8 cellular contexts compared by ENCODE assay signal in the genomic region with DNA sequence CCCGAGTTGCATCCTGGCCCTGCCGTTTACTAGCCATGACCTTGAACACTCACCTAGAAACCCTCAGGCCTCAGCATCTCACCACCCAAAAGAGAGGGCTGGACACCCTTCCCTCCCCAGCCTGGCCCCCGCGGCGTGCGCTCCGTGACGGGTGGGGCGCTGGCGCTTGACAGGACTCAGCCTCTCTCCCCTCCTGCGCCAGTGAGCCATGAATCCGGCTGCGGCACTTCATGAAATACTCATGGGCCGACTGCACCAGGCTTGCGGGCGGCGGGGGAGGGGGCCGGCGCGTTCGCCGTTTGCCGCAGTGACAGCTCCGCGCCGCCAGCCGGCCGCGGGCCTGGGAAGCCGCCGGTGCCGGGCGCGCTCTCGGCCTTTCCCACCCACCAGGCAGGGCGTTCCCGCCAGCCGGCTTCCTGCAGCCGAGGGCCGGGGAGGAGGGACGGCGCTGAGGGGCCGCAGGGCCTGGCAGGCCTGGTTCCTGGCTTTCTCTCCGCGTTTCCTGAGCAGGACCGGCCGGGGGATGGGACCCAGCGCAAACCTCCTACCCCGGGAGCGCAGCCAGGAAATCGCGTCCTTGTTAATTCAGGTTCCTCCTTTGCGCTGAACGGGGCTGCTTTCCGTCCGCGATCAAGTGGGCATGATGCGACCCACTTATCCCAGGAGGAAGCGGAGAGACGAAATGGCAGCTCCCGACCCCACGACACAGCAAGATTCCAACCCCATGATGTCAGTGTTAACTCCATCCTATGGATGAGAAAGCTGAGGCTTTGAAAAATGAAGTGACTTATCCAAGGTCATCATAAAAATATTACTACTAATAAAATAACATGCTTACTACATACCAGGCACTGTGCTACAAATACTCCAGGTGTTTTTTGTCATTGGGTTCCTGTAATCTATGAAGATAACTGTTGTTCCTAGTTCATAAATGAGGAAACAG. TPM values are rescaled to one million over a fixed set of nuclear protein-coding genes. Genes with fewer than 3 reads are reported as not detected.
DNase-seq lines count a peak whose midpoint lies in the region; ATAC-seq and TF ChIP-seq lines count a peak whose summit lies in the region.

No MANE protein-coding gene starts in this region.

- H3K4me3 ChIP-seq in Peyer's patch (peak overlapping the region; percentile 43 to 62 (median 51)), fibroblast of the aortic adventitia (ENCODE audit: low read depth, low read length) (peak overlapping the region; percentile 66), thymus (ENCODE audit: low read length) (peak overlapping the region; percentile 43)

- no peaks in the 10 kb centered on the region for H3K27me3 Mint-ChIP-seq in natural killer cell treated with Interleukin-12 subunit alpha and Interleukin-12 subunit beta and Interleukin-15 and Interleukin-18, amount 100 ng/mL, for 72 hours

- ATAC-seq in HG03342 (IDR thresholded peaks at IDR 0.05; ENCODE audit: unreplicated experiment) = peak; percentile 76
- ATAC-seq in natural killer cell treated with Interleukin-12 subunit alpha and Interleukin-12 subunit beta and Interleukin-15 and Interleukin-18, amount 100 ng/mL, for 72 hours = peak; percentile 85 to 89

- peak overlapping the region; percentile 66 for H3K4me3 Mint-ChIP-seq in natural killer cell treated with Interleukin-12 subunit alpha and Interleukin-12 subunit beta and Interleukin-15 and Interleukin-18, amount 100 ng/mL, for 72 hours

- 3% methylated on average over 62 of the region's 62 CpGs for WGBS in thymus

- peak overlapping the region in 1 of 2 donors; percentile 39 for H3K27ac Mint-ChIP-seq in natural killer cell treated with Interleukin-12 subunit alpha and Interleukin-12 subunit beta and Interleukin-15 and Interleukin-18, amount 100 ng/mL, for 72 hours

- no peaks in the 10 kb centered on the region for H3K27me3 ChIP-seq in Peyer's patch
- H3K27me3 ChIP-seq in thymus (ENCODE audit: control insufficient read depth, insufficient read depth) = peaks cover 11% of the 10 kb centered on the region

- no peaks in the 10 kb centered on the region for H3K9me3 Mint-ChIP-seq in natural killer cell treated with Interleukin-12 subunit alpha and Interleukin-12 subunit beta and Interleukin-15 and Interleukin-18, amount 100 ng/mL, for 72 hours

- H3K9me3 ChIP-seq in Peyer's patch (no peaks in the 10 kb centered on the region), thymus (ENCODE audit: control insufficient read depth) (no peaks in the 10 kb centered on the region)

- no peak for TF ChIP-seq POLR2A in Peyer's patch (IDR thresholded peaks at IDR 0.05)

- H3K4me1 ChIP-seq in Peyer's patch (peaks cover 0 to 31% (median 0%) of the 10 kb centered on the region in 4 donors), thymus (ENCODE audit: control insufficient read depth, insufficient read depth, low read length) (no peaks in the 10 kb centered on the region)

- peak; percentile 25 for DNase-seq in A172 (ENCODE audit: low spot score)
- DNase-seq in GM13976 (ENCODE audit: low spot score) = peak; percentile 87
- peak; percentile 77 to 84 (median 82) for DNase-seq in Peyer's patch
- DNase-seq in activated gamma-delta T cell (lab: John Stamatoyannopoulos, UW) = peak; percentile 49
- peak; percentile 78 for DNase-seq in fibroblast of the aortic adventitia (ENCODE audit: low read depth)
- DNase-seq in natural killer cell treated with Interleukin-12 subunit alpha and Interleukin-12 subunit beta and Interleukin-15 and Interleukin-18, amount 100 ng/mL, for 72 hours (ENCODE audit: low spot score) = peak; percentile 76

- H3K36me3 Mint-ChIP-seq in natural killer cell treated with Interleukin-12 subunit alpha and Interleukin-12 subunit beta and Interleukin-15 and Interleukin-18, amount 100 ng/mL, for 72 hours = no peaks in the 10 kb centered on the region

- no peaks in the 10 kb centered on the region for H3K36me3 ChIP-seq in Peyer's patch
- H3K36me3 ChIP-seq in thymus (ENCODE audit: control insufficient read depth, insufficient read depth) = no peaks in the 10 kb centered on the region

- in situ Hi-C loops in GM13976 (cut with MboI; ENCODE audit: low sequenced_read_pairs, unreplicated experiment) = no loop called here

- no peak for TF ChIP-seq CTCF in GM13976 (IDR thresholded peaks at IDR 0.05; ENCODE audit: borderline replicate concordance, control extremely low read depth, extremely low read depth, insufficient read depth, missing control alignments)
- TF ChIP-seq CTCF in Peyer's patch (IDR thresholded peaks at IDR 0.05) = peak in 4 of 6 experiments; percentile 22 to 62 (median 57)
- no peak for TF ChIP-seq CTCF in fibroblast of the aortic adventitia (IDR thresholded peaks at IDR 0.05; ENCODE audit: insufficient read depth, low read length)

- peak overlapping the region; percentile 51 to 80 (median 72) for H3K27ac ChIP-seq in Peyer's patch
- peak overlapping the region; percentile 43 for H3K27ac ChIP-seq in thymus (ENCODE audit: low read depth)

- H3K4me1 Mint-ChIP-seq in natural killer cell treated with Interleukin-12 subunit alpha and Interleukin-12 subunit beta and Interleukin-15 and Interleukin-18, amount 100 ng/mL, for 72 hours (ENCODE audit: low read depth in 2 of 2) = peaks cover 9 to 22% of the 10 kb centered on the region in 2 donors

RNA-seq across cellular contexts. Expression of gene LUZP1, which starts 9.1 kb away (rescaled TPM):
- 22.1 and 29.4 TPM in 2 replicates for total RNA-seq in A172 (2014; rRNA removed; shearing (Covaris generic))
- total RNA-seq in Peyer's patch = 10 to 100 TPM; 38.8 to 92.8 (median 70.4) TPM
- total RNA-seq in fibroblast of the aortic adventitia (ENCODE audit: low replicate concordance) = 26.2 and 107 TPM in 2 replicates
- total RNA-seq in natural killer cell treated with Interleukin-12 subunit alpha and Interleukin-12 subunit beta and Interleukin-15 and Interleukin-18, amount 100 ng/mL, for 72 hours = 10 to 100 TPM; 42.7 to 43.1 TPM
- polyA plus RNA-seq in thymus = 5.5 TPM

RNA-seq across cellular contexts. Expression of gene HTR1D, which starts 39.6 kb away (rescaled TPM):
- total RNA-seq in A172 (2014; rRNA removed; shearing (Covaris generic)) = 4.4 and 4.6 TPM in 2 replicates
- 10 to 100 TPM in 2 of 4 donors, 1 to 10 TPM in 2; 2.5 to 23.1 (median 11.1) TPM for total RNA-seq in Peyer's patch
- total RNA-seq in fibroblast of the aortic adventitia (ENCODE audit: low replicate concordance) = not detected in 2 replicates
- not detected for total RNA-seq in natural killer cell treated with Interleukin-12 subunit alpha and Interleukin-12 subunit beta and Interleukin-15 and Interleukin-18, amount 100 ng/mL, for 72 hours
- 0.07 TPM for polyA plus RNA-seq in thymus

Comparison
In these comparisons a context has a peak if more than half of its experiments do, and no peak if none do; other contexts are left out.
1. Peak in every context shown above with its lines: DNase-seq, ATAC-seq, H3K4me3 ChIP-seq and H3K27ac ChIP-seq.
2. DNase-seq: peak in every context shown above with its lines; median percentile 87 in GM13976; 82 in Peyer's patch; 78 in fibroblast of the aortic adventitia; 76 in natural killer cell treated with Interleukin-12 subunit alpha and Interleukin-12 subunit beta and Interleukin-15 and Interleukin-18, amount 100 ng/mL, for 72 hours; 49 in activated gamma-delta T cell; 25 in A172.
3. CTCF ChIP-seq: peak in Peyer's patch (4 of 6); none in GM13976 (single experiment) and fibroblast of the aortic adventitia (single experiment).